ENCODE assay signal across 1 cellular context in the genomic region with DNA sequence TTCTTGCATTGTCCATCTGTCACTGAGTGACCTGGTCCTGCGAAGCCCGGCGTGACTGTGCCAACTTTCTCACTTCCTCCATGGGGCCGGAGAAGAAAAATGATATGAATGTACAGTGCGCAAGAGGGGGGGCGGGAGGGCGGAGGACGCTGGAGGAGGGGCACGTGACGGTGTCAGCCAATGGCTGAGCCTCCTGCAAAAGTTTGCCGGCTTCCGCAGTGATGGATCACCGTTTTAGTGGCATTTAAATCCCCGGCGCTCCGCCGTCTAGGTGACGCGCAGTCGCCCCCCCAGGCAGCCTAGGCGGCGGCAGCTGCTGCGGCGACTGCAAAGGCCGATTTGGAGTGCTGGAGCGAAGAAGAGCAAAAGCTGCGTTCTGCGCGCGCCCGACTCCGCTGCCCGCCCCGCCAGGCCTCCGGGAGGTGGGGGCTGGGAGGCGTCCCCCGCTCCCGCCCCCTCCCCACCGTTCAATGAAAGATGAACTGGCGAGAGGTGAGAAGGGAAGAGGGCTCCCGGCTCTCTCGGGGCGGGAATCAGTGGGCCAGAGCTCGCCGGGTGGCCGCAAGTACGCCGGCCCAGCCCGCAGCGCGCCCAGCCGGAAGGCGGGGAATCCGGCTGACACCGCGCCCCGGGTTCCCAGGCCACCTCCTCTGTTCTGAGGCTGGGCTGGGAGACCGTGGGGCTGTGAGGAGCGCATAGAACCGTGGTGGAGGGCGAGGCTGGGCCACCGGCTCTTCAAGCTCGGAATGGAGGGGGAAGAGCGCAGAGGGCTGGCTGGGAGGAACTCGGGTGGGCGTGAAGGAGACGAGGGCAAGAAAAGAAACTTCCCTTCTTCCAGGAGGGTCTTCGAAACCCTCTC.
TF ChIP-seq lines count a peak whose summit lies in the region.

A gene (minus strand): TSS at position 104 of the 859 bp plus-strand sequence. CDS start 88 bp downstream, at position 16.

TF ChIP-seq in endothelial cell of umbilical vein, 7 proteins besides CTCF, POLR2A, EP300 and RAD21:
- no peak for TF ChIP-seq GATA2 (IDR thresholded peaks at IDR 0.05; ENCODE audit: insufficient read depth, insufficient read length, low read depth, low read length)
- no peak for TF ChIP-seq MYC (IDR thresholded peaks at IDR 0.05; ENCODE audit: low read depth, low read length)
- no peak for TF ChIP-seq JUN (IDR thresholded peaks at IDR 0.05; ENCODE audit: borderline replicate concordance, insufficient read depth, insufficient read length, low read depth)
- no peak for TF ChIP-seq FOS (IDR thresholded peaks at IDR 0.05; ENCODE audit: borderline replicate concordance, insufficient read depth, low read length)
- TF ChIP-seq POLR2AphosphoS5 (IDR thresholded peaks at IDR 0.05; ENCODE audit: insufficient read depth, low read depth, low read length) = peak; percentile 82
- TF ChIP-seq EZH2 (IDR thresholded peaks at IDR 0.05; ENCODE audit: borderline replicate concordance, low read depth, low read length, severe bottlenecking) = no peak
- TF ChIP-seq, protein P1, sequence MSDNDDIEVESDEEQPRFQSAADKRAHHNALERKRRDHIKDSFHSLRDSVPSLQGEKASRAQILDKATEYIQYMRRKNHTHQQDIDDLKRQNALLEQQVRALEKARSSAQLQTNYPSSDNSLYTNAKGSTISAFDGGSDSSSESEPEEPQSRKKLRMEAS (IDR thresholded peaks at IDR 0.05; ENCODE audit: insufficient read depth, insufficient read length) = peak; percentile 94
